9 cellular contexts compared by ENCODE assay signal in the genomic region with DNA sequence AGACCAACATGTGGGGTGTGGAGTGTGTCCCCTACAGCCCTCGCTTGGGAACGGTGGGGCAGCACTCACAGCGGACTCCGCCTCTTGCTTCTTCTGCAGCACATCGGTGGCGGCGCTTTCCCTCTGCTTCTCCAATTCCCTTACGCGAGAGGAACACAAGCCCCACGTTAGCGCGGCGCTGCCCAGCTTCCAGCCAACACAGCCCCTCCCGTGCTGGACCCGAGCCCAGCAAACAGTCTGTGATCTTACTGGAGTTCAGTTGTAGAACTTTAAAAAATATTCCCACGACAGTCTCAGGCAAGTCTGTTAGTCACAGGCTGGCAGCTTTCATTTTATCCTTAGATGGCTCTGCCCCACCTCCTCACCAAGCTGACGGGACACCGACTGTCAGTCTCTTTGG. TPM values are rescaled to one million over a fixed set of nuclear protein-coding genes. Genes with fewer than 3 reads are reported as not detected.
DNase-seq lines count a peak whose midpoint lies in the region; ATAC-seq and TF ChIP-seq lines count a peak whose summit lies in the region.
"Had no signal": no experiment of that assay in that cellular context is flagged by ENCODE, and none has a peak within 500 bp of the region (broad histone marks: within the 10 kb centered on the region; RNA-seq: fewer than 3 reads in every experiment).

No MANE protein-coding gene starts in this region.

- H3K27me3 ChIP-seq in heart right ventricle = no peaks in the 10 kb centered on the region
- no peaks in the 10 kb centered on the region for H3K27me3 ChIP-seq in uterus
- H3K27me3 ChIP-seq: Peyer's patch had no signal

- TF ChIP-seq CTCF in heart right ventricle (IDR thresholded peaks at IDR 0.05) (no peak), omental fat pad (IDR thresholded peaks at IDR 0.05) (no peak), uterus (IDR thresholded peaks at IDR 0.05) (no peak)

- H3K9me3 ChIP-seq in heart right ventricle (no peaks in the 10 kb centered on the region), uterus (no peaks in the 10 kb centered on the region)
- H3K9me3 ChIP-seq: Peyer's patch had no signal

- H3K27ac ChIP-seq in heart right ventricle (peak overlapping the region in 6 of 10 donors; percentile 39 to 74 (median 66)), uterus (peak overlapping the region; percentile 59 to 72)

- H3K36me3 ChIP-seq in heart right ventricle = peaks cover under 1 to 100% (median 66%) of the 10 kb centered on the region in 9 donors
- H3K36me3 ChIP-seq in uterus = no peaks in the 10 kb centered on the region

- H3K4me3 ChIP-seq in heart right ventricle = no peak overlapping the region
- H3K4me3 ChIP-seq in uterus = no peak overlapping the region
- H3K4me3 ChIP-seq: Peyer's patch had no signal

- TF ChIP-seq POLR2A in uterus (IDR thresholded peaks at IDR 0.05) = peak in 1 of 2 donors; percentile 10

- DNase-seq in astrocyte of the hippocampus (ENCODE audit: low read depth, low spot score) (peak; percentile 91), heart right ventricle (peak; percentile 79 to 83), omental fat pad (ENCODE audit: low spot score) (no peak), uterus (peak; percentile 81 to 87), NCI-H82 (lab: John Stamatoyannopoulos, UW) (no peak), D341Med (ENCODE audit: low spot score) (no peak)
- DNase-seq: stimulated activated naive CD4-positive, alpha-beta T cell had no signal

- peak; percentile 17 to 86 (median 66) for ATAC-seq in heart right ventricle
- peak; percentile 38 for ATAC-seq in omental fat pad (ENCODE audit: low FRiP score)
- ATAC-seq in GM19397 (IDR thresholded peaks at IDR 0.05; ENCODE audit: unreplicated experiment) = no peak

- 67 to 69% methylated on average over 18 of the region's 18 CpGs for WGBS in heart right ventricle, 2 donors

- intact Hi-C loops in heart right ventricle (cut with DNase I) = loop anchor here in 3 of 10 donors (5.0 to 10.0 kb wide), 3 partner anchors 81 to 153 kb away; a partner anchor contains a TSS
- intact Hi-C loops in uterus (cut with DNase I; ENCODE audit: low total_unique reads) = loop anchor here (10.0 kb wide), 1 partner anchor 83 kb away; a partner anchor contains a TSS

- H3K4me1 ChIP-seq in heart right ventricle (peaks cover 0 to 12% (median 0%) of the 10 kb centered on the region in 9 donors), uterus (no peaks in the 10 kb centered on the region)
- H3K4me1 ChIP-seq: Peyer's patch had no signal

RNA-seq across cellular contexts. Expression of a gene that starts 13.6 kb away (rescaled TPM):
- total RNA-seq in heart right ventricle = 10 to 100 TPM in 7 of 10 donors, 1 to 10 TPM in 3; 6.8 to 16.7 (median 11.2) TPM
- polyA plus RNA-seq in heart right ventricle = 10 to 100 TPM; 24.6 to 27.6 TPM
- total RNA-seq in omental fat pad = 10 to 100 TPM; 11.6 to 35.0 (median 23.2) TPM
- 10 to 100 TPM; 19.1 to 23.9 (median 21.9) TPM for total RNA-seq in uterus

RNA-seq across cellular contexts. Expression of a gene that starts 24.7 kb away (rescaled TPM):
- total RNA-seq in heart right ventricle = 10 to 100 TPM in 1 of 10 donors, 1 to 10 TPM in 9; 5.9 to 12.2 (median 8.0) TPM
- 1 to 10 TPM; 3.7 to 5.2 TPM for polyA plus RNA-seq in heart right ventricle
- total RNA-seq in omental fat pad = 10 to 100 TPM in 3 of 4 donors, 1 to 10 TPM in 1; 8.6 to 15.1 (median 14.7) TPM
- total RNA-seq in uterus = 10 to 100 TPM in 2 of 4 donors, 1 to 10 TPM in 2; 1.8 to 29.6 (median 15.0) TPM

RNA-seq across cellular contexts. Expression of a gene that starts 35.6 kb away (rescaled TPM):
- total RNA-seq in heart right ventricle (10 to 100 TPM; 49.5 to 93.3 (median 70.4) TPM), omental fat pad (10 to 100 TPM; 48.3 to 98.5 (median 57.0) TPM), uterus (10 to 100 TPM; 17.4 to 31.1 (median 20.6) TPM)
- polyA plus RNA-seq in heart right ventricle = 10 to 100 TPM; 20.4 to 22.3 TPM

RNA-seq across cellular contexts. Expression of a gene that starts 58.4 kb away (rescaled TPM):
- total RNA-seq in heart right ventricle = 10 to 100 TPM in 6 of 10 donors, 1 to 10 TPM in 4; 7.3 to 16.6 (median 11.0) TPM
- polyA plus RNA-seq in heart right ventricle = 10 to 100 TPM; 18.3 to 41.5 TPM
- 10 to 100 TPM in 3 of 4 donors, 1 to 10 TPM in 1; 9.9 to 19.2 (median 13.4) TPM for total RNA-seq in omental fat pad
- 10 to 100 TPM; 26.5 to 79.7 (median 47.6) TPM for total RNA-seq in uterus

Comparison
In these comparisons a context has a peak if more than half of its experiments do, and no peak if none do; other contexts are left out.
1. DNase-seq: peak in astrocyte of the hippocampus (single experiment), heart right ventricle (2 of 2) and uterus (2 of 2); none in omental fat pad (single experiment), NCI-H82 (single experiment) and D341Med (single experiment).